ENCODE assay signal across 9 cellular contexts in the genomic region with DNA sequence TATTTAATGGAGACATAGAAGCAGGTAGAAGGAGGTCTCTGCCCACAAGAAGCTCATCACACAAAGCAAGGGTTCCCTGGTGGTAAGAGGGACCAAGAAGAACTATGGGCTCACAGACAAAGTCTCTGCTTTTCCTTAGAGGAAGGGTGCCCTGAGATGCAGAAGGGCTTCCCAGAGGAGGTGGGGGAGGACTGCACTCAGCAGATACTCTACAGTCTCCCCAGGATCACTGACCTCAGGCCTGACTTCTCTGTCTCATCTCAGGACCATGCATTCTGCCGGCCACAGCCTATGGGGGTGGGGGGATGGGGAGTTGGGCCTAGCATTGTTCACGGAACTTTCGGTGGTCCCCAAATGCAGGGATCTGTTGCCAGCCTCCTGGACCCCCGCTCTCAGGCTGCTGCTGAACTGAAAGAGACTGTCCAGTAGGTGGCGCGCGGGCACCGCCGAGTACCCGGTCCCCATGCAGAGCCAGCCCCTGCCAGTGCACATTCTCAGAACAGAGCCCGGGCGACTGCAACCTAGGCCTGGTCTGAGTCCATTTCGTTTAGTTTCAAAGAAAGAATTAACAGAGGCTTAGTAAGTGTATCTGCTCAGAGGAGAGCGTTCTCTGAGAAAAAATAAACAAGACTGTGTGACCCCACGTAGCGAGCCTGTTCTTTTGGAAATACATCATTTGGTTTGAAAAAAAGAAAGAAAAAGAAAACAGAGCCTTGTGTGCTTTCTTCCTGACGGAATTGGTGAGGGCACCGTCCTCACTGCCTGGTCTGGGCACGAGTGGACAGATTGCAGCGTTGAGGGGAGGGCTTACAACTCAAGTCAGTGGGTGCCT.
A peak's percentile ranks its signal among the peaks of the same experiment; 100 is the strongest.
DNase-seq lines count a peak whose midpoint lies in the region; ATAC-seq, FAIRE-seq and TF ChIP-seq lines count a peak whose summit lies in the region.
"Had no signal": no experiment of that assay in that cellular context is flagged by ENCODE, and none has a peak within 500 bp of the region (broad histone marks: within the 10 kb centered on the region; RNA-seq: fewer than 3 reads in every experiment).

No MANE protein-coding gene starts in this region.

- H3K4me3 ChIP-seq in vagina = no peak overlapping the region

- in situ Hi-C loops in ACHN (cut with HindIII; ENCODE audit: low pct_ligation_motif_present, low pct_unique_long_range_greater_than_20kb, low sequenced_read_pairs) = no loop called here

- no peak for TF ChIP-seq POLR2A in vagina (IDR thresholded peaks at IDR 0.05)

- H3K36me3 Mint-ChIP-seq in activated T-cell treated with anti-CD3 and anti-CD28 coated beads, Interleukin-2, amount 50 U/mL, for 4 hours (ENCODE audit: insufficient read depth) = no peaks in the 10 kb centered on the region
- no peaks in the 10 kb centered on the region for H3K36me3 Mint-ChIP-seq in osteocyte (ENCODE audit: unreplicated experiment)

- FAIRE-seq in frontal cortex (lab: Jason Lieb, UNC) = no peak
- FAIRE-seq: islet of Langerhans had no signal

- no peaks in the 10 kb centered on the region for H3K27me3 ChIP-seq in vagina

- H3K4me3 Mint-ChIP-seq in activated T-cell treated with anti-CD3 and anti-CD28 coated beads, Interleukin-2, amount 50 U/mL, for 4 hours = no peak overlapping the region
- H3K4me3 Mint-ChIP-seq in osteocyte (ENCODE audit: unreplicated experiment) = no peak overlapping the region

- H3K9me3 ChIP-seq in vagina = no peaks in the 10 kb centered on the region

- H3K4me1 ChIP-seq in vagina = peaks cover 11% of the 10 kb centered on the region

- H3K27ac ChIP-seq in vagina = no peak overlapping the region

- H3K27me3 Mint-ChIP-seq in activated T-cell treated with anti-CD3 and anti-CD28 coated beads, Interleukin-2, amount 50 U/mL, for 4 hours (ENCODE audit: low read depth) = no peaks in the 10 kb centered on the region
- H3K27me3 Mint-ChIP-seq in osteocyte (ENCODE audit: unreplicated experiment) = peaks cover 23% of the 10 kb centered on the region

- TF ChIP-seq CTCF in osteocyte (IDR thresholded peaks at IDR 0.05) (peak; percentile 96), vagina (IDR thresholded peaks at IDR 0.05) (peak; percentile 73 to 87 (median 84))

- no peaks in the 10 kb centered on the region for H3K36me3 ChIP-seq in vagina

- intact Hi-C loops in vagina (cut with DNase I) = no loop called here

- H3K27ac Mint-ChIP-seq in osteocyte (ENCODE audit: unreplicated experiment) = no peak overlapping the region

- DNase-seq in ACHN = peak; percentile 49
- peak; percentile 34 for DNase-seq in NCI-H774 (lab: John Stamatoyannopoulos, UW)
- DNase-seq in activated T-cell treated with anti-CD3 and anti-CD28 coated beads, Interleukin-2, amount 50 U/mL, for 4 hours = peak; percentile 6
- peak; percentile 32 to 73 for DNase-seq in frontal cortex (ENCODE audit: low spot score in 2 of 2)
- DNase-seq in osteocyte (ENCODE audit: extremely low spot score, unreplicated experiment) = peak; percentile 93
- DNase-seq in vagina (ENCODE audit: extremely low spot score in 2 of 2) = no peak

- ATAC-seq in GM18502 (IDR thresholded peaks at IDR 0.05; ENCODE audit: poor library complexity, unreplicated experiment) (peak; percentile 69), HG03432 (IDR thresholded peaks at IDR 0.05; ENCODE audit: unreplicated experiment) (peak; percentile 75)
- no peak for ATAC-seq in activated T-cell treated with anti-CD3 and anti-CD28 coated beads, Interleukin-2, amount 50 U/mL, for 4 hours

- no peaks in the 10 kb centered on the region for H3K4me1 Mint-ChIP-seq in activated T-cell treated with anti-CD3 and anti-CD28 coated beads, Interleukin-2, amount 50 U/mL, for 4 hours (ENCODE audit: low read depth)
- peaks cover 8% of the 10 kb centered on the region for H3K4me1 Mint-ChIP-seq in osteocyte (ENCODE audit: unreplicated experiment)

- H3K9me3 Mint-ChIP-seq in activated T-cell treated with anti-CD3 and anti-CD28 coated beads, Interleukin-2, amount 50 U/mL, for 4 hours = no peaks in the 10 kb centered on the region
- no peaks in the 10 kb centered on the region for H3K9me3 Mint-ChIP-seq in osteocyte (ENCODE audit: unreplicated experiment)

Comparison
In these comparisons a context has a peak if more than half of its experiments do, and no peak if none do; other contexts are left out.
1. DNase-seq: peak in ACHN (single experiment), NCI-H774 (single experiment), activated T-cell treated with anti-CD3 and anti-CD28 coated beads, Interleukin-2, amount 50 U/mL, for 4 hours (single experiment), frontal cortex (2 of 2) and osteocyte (single experiment); none in vagina (0 of 2).
2. ATAC-seq: peak in GM18502 (single experiment) and HG03432 (single experiment); none in activated T-cell treated with anti-CD3 and anti-CD28 coated beads, Interleukin-2, amount 50 U/mL, for 4 hours (0 of 2).